In the genomic region with DNA sequence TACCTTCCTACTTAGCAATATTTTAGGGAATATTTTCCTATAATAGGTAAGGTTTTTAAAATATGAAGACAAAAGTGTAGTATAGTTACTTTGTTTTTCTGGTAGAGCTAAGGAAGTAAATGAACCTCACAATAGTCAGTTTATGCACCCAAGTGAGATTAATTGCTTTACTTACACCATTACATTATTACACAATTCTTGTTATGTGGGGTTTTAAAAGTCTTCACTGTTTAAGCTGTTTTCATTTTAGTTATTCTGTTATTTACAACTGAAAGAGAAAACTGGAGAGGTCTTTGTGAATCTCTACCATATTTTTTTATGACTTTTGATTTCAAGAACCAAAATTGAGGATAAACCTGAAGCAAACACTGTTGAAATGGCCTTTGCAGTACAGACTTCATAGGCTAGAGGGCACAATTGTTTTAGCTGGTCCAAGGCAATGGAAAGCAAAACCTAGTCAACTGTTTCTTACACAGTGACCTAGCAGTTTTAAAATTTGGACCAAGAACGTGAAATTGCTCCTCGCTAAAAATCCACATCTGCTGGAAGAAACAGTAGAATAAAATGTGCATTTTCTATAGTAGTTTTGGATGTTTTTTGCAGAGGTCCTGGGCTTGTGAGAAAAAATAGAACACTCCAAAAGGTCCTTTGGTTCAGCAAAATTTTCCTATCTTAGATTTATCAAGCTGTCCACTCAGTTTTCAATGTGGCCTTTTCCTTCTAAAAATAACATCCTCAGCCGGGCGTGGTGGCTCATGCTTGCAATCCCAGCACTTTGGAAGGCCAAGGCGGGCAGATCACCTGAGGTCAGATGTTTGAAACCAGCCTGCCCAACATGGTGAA, we compare ENCODE assay signal across 8 cellular contexts.
DNase-seq lines count a peak whose midpoint lies in the region; ATAC-seq and TF ChIP-seq lines count a peak whose summit lies in the region.

No MANE protein-coding gene starts in this region.

- no peak overlapping the region for H3K4me3 Mint-ChIP-seq in CD8-positive, alpha-beta T cell
- no peak overlapping the region for H3K4me3 Mint-ChIP-seq in activated naive CD8-positive, alpha-beta T cell treated with anti-CD3 and anti-CD28 coated beads for 36 hours

- H3K4me1 ChIP-seq in CD8-positive, alpha-beta T cell (ENCODE audit: insufficient read depth, low read length): no peaks in the 10 kb centered on the region
- H3K4me1 ChIP-seq in heart right ventricle (peaks cover 0 to 6% (median 0%) of the 10 kb centered on the region in 9 donors), psoas muscle (peaks cover 3% of the 10 kb centered on the region)

- ATAC-seq in CD8-positive, alpha-beta T cell: peak; percentile 73
- peak; percentile 93 for ATAC-seq in GM18519 (IDR thresholded peaks at IDR 0.05; ENCODE audit: low FRiP score, unreplicated experiment)
- ATAC-seq in HG02885 (IDR thresholded peaks at IDR 0.05; ENCODE audit: poor library complexity, unreplicated experiment): peak; percentile 96
- ATAC-seq in heart right ventricle: peak; percentile 55 to 92 (median 88)
- peak; percentile 82 to 99 (median 92) for ATAC-seq in psoas muscle

- no peak overlapping the region for H3K4me3 ChIP-seq in CD8-positive, alpha-beta T cell (ENCODE audit: low read depth, low read length)
- H3K4me3 ChIP-seq in heart right ventricle: peak overlapping the region in 2 of 10 donors; percentile 4 to 23
- H3K4me3 ChIP-seq in psoas muscle: peak overlapping the region; percentile 50

- H3K27me3 ChIP-seq in CD8-positive, alpha-beta T cell (ENCODE audit: insufficient read depth, low read length): no peaks in the 10 kb centered on the region
- no peaks in the 10 kb centered on the region for H3K27me3 ChIP-seq in heart right ventricle
- H3K27me3 ChIP-seq in psoas muscle (ENCODE audit: insufficient read depth in 3 of 3, low read length in 2 of 3): no peaks in the 10 kb centered on the region

- peak in 1 of 7 experiments; percentile 20 for DNase-seq in CD8-positive, alpha-beta T cell
- peak; percentile 53 for DNase-seq in NCI-H2196 (lab: John Stamatoyannopoulos, UW; ENCODE audit: unreplicated experiment)
- peak; percentile 3 for DNase-seq in activated naive CD8-positive, alpha-beta T cell treated with anti-CD3 and anti-CD28 coated beads for 36 hours
- peak in 1 of 2 donors; percentile 59 for DNase-seq in heart right ventricle
- DNase-seq in psoas muscle: no peak
- DNase-seq in activated CD4-positive, alpha-beta T cell treated with anti-CD3 and anti-CD28 coated beads, Interleukin-2, amount 50 U/mL, for 48 hours: no peak

- no peaks in the 10 kb centered on the region for H3K9me3 ChIP-seq in CD8-positive, alpha-beta T cell (ENCODE audit: low read length)
- H3K9me3 ChIP-seq in heart right ventricle: peaks cover 0 to 4% (median 0%) of the 10 kb centered on the region in 11 donors
- no peaks in the 10 kb centered on the region for H3K9me3 ChIP-seq in psoas muscle

- H3K4me1 Mint-ChIP-seq in CD8-positive, alpha-beta T cell (ENCODE audit: low read depth): no peaks in the 10 kb centered on the region
- no peaks in the 10 kb centered on the region for H3K4me1 Mint-ChIP-seq in activated naive CD8-positive, alpha-beta T cell treated with anti-CD3 and anti-CD28 coated beads for 36 hours

- H3K36me3 Mint-ChIP-seq in CD8-positive, alpha-beta T cell: no peaks in the 10 kb centered on the region
- H3K36me3 Mint-ChIP-seq in activated naive CD8-positive, alpha-beta T cell treated with anti-CD3 and anti-CD28 coated beads for 36 hours: no peaks in the 10 kb centered on the region

- peaks cover 3% of the 10 kb centered on the region for H3K27me3 Mint-ChIP-seq in CD8-positive, alpha-beta T cell (ENCODE audit: low read depth)
- no peaks in the 10 kb centered on the region for H3K27me3 Mint-ChIP-seq in activated naive CD8-positive, alpha-beta T cell treated with anti-CD3 and anti-CD28 coated beads for 36 hours

- no peaks in the 10 kb centered on the region for H3K9me3 Mint-ChIP-seq in CD8-positive, alpha-beta T cell
- no peaks in the 10 kb centered on the region for H3K9me3 Mint-ChIP-seq in activated naive CD8-positive, alpha-beta T cell treated with anti-CD3 and anti-CD28 coated beads for 36 hours

- CTCF ChIA-PET in CD8-positive, alpha-beta T cell (lab: Charles Lee): interaction anchor here (0.7 to 1.4 kb wide), 7 partner anchors 14 to 877 kb away, joined by 3 to 4 read pairs (median 3); no protein-coding TSS in a partner anchor

- POLR2A ChIA-PET in CD8-positive, alpha-beta T cell (lab: Charles Lee): no interaction called here

- H3K27ac ChIP-seq in CD8-positive, alpha-beta T cell (ENCODE audit: low read depth, low read length): no peak overlapping the region
- peak overlapping the region in 4 of 10 donors; percentile 19 to 39 (median 33) for H3K27ac ChIP-seq in heart right ventricle
- H3K27ac ChIP-seq in psoas muscle: peak overlapping the region; percentile 53

- no peaks in the 10 kb centered on the region for H3K36me3 ChIP-seq in CD8-positive, alpha-beta T cell (ENCODE audit: insufficient read depth, low read length)
- no peaks in the 10 kb centered on the region for H3K36me3 ChIP-seq in heart right ventricle
- H3K36me3 ChIP-seq in psoas muscle (ENCODE audit: insufficient read depth in 1 of 2, low read depth in 1 of 2): no peaks in the 10 kb centered on the region

- no peak overlapping the region for H3K27ac Mint-ChIP-seq in CD8-positive, alpha-beta T cell
- no peak overlapping the region for H3K27ac Mint-ChIP-seq in activated naive CD8-positive, alpha-beta T cell treated with anti-CD3 and anti-CD28 coated beads for 36 hours

- TF ChIP-seq CTCF in CD8-positive, alpha-beta T cell (IDR thresholded peaks at IDR 0.05): peak; percentile 68
- TF ChIP-seq CTCF in heart right ventricle (IDR thresholded peaks at IDR 0.05): peak; percentile 58 to 91 (median 80)
- peak; percentile 74 for TF ChIP-seq CTCF in psoas muscle (IDR thresholded peaks at IDR 0.05)

- intact Hi-C loops in CD8-positive, alpha-beta T cell (cut with DNase I, micrococcal nuclease): loop anchor here (1.0 to 10.0 kb wide), 5 partner anchors 674 to 1944 kb away; no protein-coding TSS in a partner anchor
- intact Hi-C loops in heart right ventricle (cut with DNase I): loop anchor here in 4 of 10 donors (10.0 kb wide), 4 partner anchors 64 to 784 kb away; a partner anchor contains a TSS
- intact Hi-C loops in psoas muscle (cut with DNase I): loop anchor here in 1 of 2 donors (5.0 to 10.0 kb wide), 2 partner anchors 66 to 784 kb away; a partner anchor contains a TSS

- WGBS in heart right ventricle, 2 donors: 18% methylated on average over 5 of the region's 5 CpGs
- 8 to 22% (median 13%) methylated on average over 5 of the region's 5 CpGs for WGBS in psoas muscle, 3 donors

Comparison
In these comparisons a context has a peak if more than half of its experiments do, and no peak if none do; other contexts are left out.
1. DNase-seq: peak in NCI-H2196 (single experiment) and activated naive CD8-positive, alpha-beta T cell treated with anti-CD3 and anti-CD28 coated beads for 36 hours (single experiment); none in psoas muscle (0 of 2) and activated CD4-positive, alpha-beta T cell treated with anti-CD3 and anti-CD28 coated beads, Interleukin-2, amount 50 U/mL, for 48 hours (0 of 2).
2. Peak in every context shown above with its lines, with median percentiles within 50 percentile points of each other: ATAC-seq and CTCF ChIP-seq.